In the genomic region with DNA sequence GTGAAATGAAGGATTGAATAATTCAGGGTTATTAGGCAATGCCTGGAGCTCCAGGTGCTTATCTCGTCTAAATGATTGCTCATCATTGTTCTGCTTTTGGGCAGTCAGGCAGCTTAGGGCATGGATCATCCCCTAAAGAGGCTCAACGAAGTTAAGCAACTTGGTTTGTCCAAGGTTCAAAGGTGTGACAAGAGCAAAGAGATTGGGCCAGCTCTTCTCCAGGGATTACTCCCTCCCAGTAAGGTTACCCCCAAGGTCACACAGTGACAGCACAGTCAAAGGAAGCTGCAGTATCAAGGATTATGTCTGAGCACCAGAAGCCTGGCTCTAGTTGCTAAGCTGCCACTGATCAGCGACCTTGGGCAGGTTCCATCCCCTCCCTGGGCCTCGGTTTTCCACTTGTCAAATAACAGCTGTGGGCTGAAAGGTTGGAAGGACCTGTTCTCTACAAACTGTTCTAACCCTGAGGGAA, we compare ENCODE assay signal across 24 cellular contexts. TPM values are rescaled to one million over a fixed set of nuclear protein-coding genes. Genes with fewer than 3 reads are reported as not detected.
"Had no signal": no experiment of that assay in that cellular context is flagged by ENCODE, and none has a peak within 500 bp of the region (broad histone marks: within the 10 kb centered on the region; RNA-seq: fewer than 3 reads in every experiment).

No MANE protein-coding gene starts in this region.

- DNase-seq: activated CD4-positive, alpha-beta memory T cell treated with anti-CD3 and anti-CD28 coated beads, Interleukin-2, amount 10 ng/mL, durations not matched to agents 7 days and 5 days; activated CD4-positive, alpha-beta T cell treated with anti-CD3 and anti-CD28 coated beads, Interleukin-2, amount 10 ng/mL, durations not matched to agents 24 days and 14 days; activated gamma-delta T cell; activated naive CD4-positive, alpha-beta T cell treated with anti-CD3 and anti-CD28 coated beads, Interleukin-2, amount 50 U/mL, for 16 hours; activated naive CD8-positive, alpha-beta T cell treated with anti-CD3 and anti-CD28 coated beads, Interleukin-2, amount 50 U/mL, for 24 hours; anterior cingulate cortex; effector CD8-positive, alpha-beta T cell; foreskin melanocyte; kidney glomerular epithelial cell; left ventricle myocardium superior; right cardiac atrium; stimulated activated CD4-positive, alpha-beta T cell treated with anti-CD3 and anti-CD28 coated beads, Interleukin-1b, Interleukin-23, amount 100 ng/mL, for 48 hours; stimulated activated naive CD8-positive, alpha-beta T cell treated with anti-CD3 and anti-CD28 coated beads, Interleukin-15, amount 100 ng/mL, for 72 hours; T-helper 1 cell; tibial artery had no signal

- ATAC-seq: activated CD4-positive, CD25-positive, alpha-beta regulatory T cell treated with anti-CD3 and anti-CD28 coated beads, Interleukin-2, amount 50 U/mL, for 24 hours; activated naive CD8-positive, alpha-beta T cell treated with anti-CD3 and anti-CD28 coated beads, Interleukin-2, amount 50 U/mL, for 24 hours; body of pancreas; left ventricle myocardium superior; right cardiac atrium; stimulated activated effector memory CD8-positive, alpha-beta T cell treated with anti-CD3 and anti-CD28 coated beads, Interleukin-12 subunit alpha, Interleukin-12 subunit beta, amount 100 ng/mL, for 72 hours; stimulated activated naive CD8-positive, alpha-beta T cell treated with anti-CD3 and anti-CD28 coated beads, Interleukin-15, amount 100 ng/mL, for 72 hours had no signal

- H2AFZ ChIP-seq: hepatocyte, parathyroid adenoma had no signal

- H3K27ac ChIP-seq: body of pancreas, hepatocyte, neutrophil, parathyroid adenoma, skin epidermis, tibial artery had no signal

- H3K4me2 ChIP-seq: hepatocyte had no signal

- H3K36me3 ChIP-seq: neutrophil had no signal

- H3K79me2 ChIP-seq: hepatocyte, parathyroid adenoma had no signal

- H3K9me3 ChIP-seq: body of pancreas, neutrophil, tibial artery had no signal

- H3K27me3 ChIP-seq: body of pancreas, hepatocyte, tibial artery had no signal

- H3K4me3 ChIP-seq: body of pancreas, hepatocyte, skin epidermis, tibial artery had no signal

RNA-seq across cellular contexts. Expression of gene ETNK2, which starts 6.8 kb away (rescaled TPM):
- total RNA-seq: activated CD4-positive, alpha-beta T cell treated with anti-CD3 and anti-CD28 coated beads, Interleukin-2, amount 10 ng/mL, durations not matched to agents 24 days and 14 days had no signal

RNA-seq across cellular contexts. Expression of gene REN, which starts 21.1 kb away (rescaled TPM):
- total RNA-seq: activated CD4-positive, alpha-beta memory T cell treated with anti-CD3 and anti-CD28 coated beads, Interleukin-2, amount 10 ng/mL, durations not matched to agents 7 days and 5 days; activated CD4-positive, alpha-beta T cell treated with anti-CD3 and anti-CD28 coated beads, Interleukin-2, amount 10 ng/mL, durations not matched to agents 24 days and 14 days; body of pancreas; left ventricle myocardium superior; pulmonary artery endothelial cell had no signal

RNA-seq across cellular contexts. Expression of gene KISS1, which starts 51.2 kb away (rescaled TPM):
- total RNA-seq: activated CD4-positive, alpha-beta memory T cell treated with anti-CD3 and anti-CD28 coated beads, Interleukin-2, amount 10 ng/mL, durations not matched to agents 7 days and 5 days; activated CD4-positive, alpha-beta T cell treated with anti-CD3 and anti-CD28 coated beads, Interleukin-2, amount 10 ng/mL, durations not matched to agents 24 days and 14 days; body of pancreas; left ventricle myocardium superior; right cardiac atrium; urinary bladder had no signal
